ENCODE assay signal across 3 cellular contexts in genomic region chr19:56170261-56170660, GRCh38.
TF ChIP-seq lines count a peak whose summit lies in the region.

No MANE protein-coding gene starts in this region.

TF ChIP-seq in A549, 52 proteins besides CTCF, POLR2A, EP300 and RAD21 (continued from another document):
- no peak for TF ChIP-seq HMGXB4 (CRISPR knock-in tag; IDR thresholded peaks at IDR 0.05; ENCODE audit: borderline replicate concordance)
- no peak for TF ChIP-seq ATOH8 (CRISPR knock-in tag; IDR thresholded peaks at IDR 0.05; ENCODE audit: low read depth)
- no peak for TF ChIP-seq E2F6 (IDR thresholded peaks at IDR 0.05; ENCODE audit: borderline replicate concordance, low read depth)
- peak; percentile 81 for TF ChIP-seq USF2 (IDR thresholded peaks at IDR 0.05)
- TF ChIP-seq ELK1 (IDR thresholded peaks at IDR 0.05; ENCODE audit: low read depth, low read length) = no peak
TF ChIP-seq in A549: peak in this region for 2.

TF ChIP-seq in SK-N-SH, 30 proteins besides CTCF, POLR2A, EP300 and RAD21 (continued from another document):
- TF ChIP-seq REST (IDR thresholded peaks at IDR 0.05; ENCODE audit: low read depth, low read length) = peak; percentile 44; the same call in 1 of the 2 replicates
- no peak for TF ChIP-seq JUND (IDR thresholded peaks at IDR 0.05)
- TF ChIP-seq RFX5 (IDR thresholded peaks at IDR 0.05; ENCODE audit: low read length) = no peak
- TF ChIP-seq MAX (IDR thresholded peaks at IDR 0.05; ENCODE audit: low read depth) = peak; percentile 87
- no peak for TF ChIP-seq NRF1 (IDR thresholded peaks at IDR 0.05; ENCODE audit: low read depth, low read length)
- peak; percentile 25; the same call in 1 of the 2 replicates for TF ChIP-seq TCF12 (IDR thresholded peaks at IDR 0.05)
- TF ChIP-seq SIN3A (IDR thresholded peaks at IDR 0.05; ENCODE audit: borderline replicate concordance, low read depth, low read length) = no peak
- TF ChIP-seq POLR2AphosphoS5 (IDR thresholded peaks at IDR 0.05; ENCODE audit: low read depth, low read length) = no peak
- no peak for TF ChIP-seq RXRA (IDR thresholded peaks at IDR 0.05; ENCODE audit: borderline replicate concordance, low read depth)
- peak; percentile 42; the same call in 1 of the 2 replicates for TF ChIP-seq FOSL2 (IDR thresholded peaks at IDR 0.05; ENCODE audit: borderline replicate concordance, low read depth)

TF ChIP-seq in HEK293T, 16 proteins besides CTCF, POLR2A, EP300 and RAD21 (continued from another document):
- no peak for TF ChIP-seq PKNOX1 (IDR thresholded peaks at IDR 0.05)
